In genomic region chr10:103416436-103417147, GRCh38 we compare ENCODE assay signal across 9 cellular contexts. TPM values are rescaled to one million over a fixed set of nuclear protein-coding genes. Genes with fewer than 3 reads are reported as not detected.
DNase-seq lines count a peak whose midpoint lies in the region; ATAC-seq and TF ChIP-seq lines count a peak whose summit lies in the region.
"Had no signal": no experiment of that assay in that cellular context is flagged by ENCODE, and none has a peak within 500 bp of the region (broad histone marks: within the 10 kb centered on the region; RNA-seq: fewer than 3 reads in every experiment).

No MANE protein-coding gene starts in this region.

- H3K36me3 Mint-ChIP-seq in activated T-helper 2 cell treated with anti-CD3 and anti-CD28 coated beads, Interferon-gamma antibody, Interleukin-2, Interleukin-4, amounts not matched to agents 10 μg/mL and 5 μg/mL and 100 μg/mL, durations not matched to agents 14 hours and 24 hours and 36 hours (ENCODE audit: low read depth), result peaks cover 87% of the 10 kb centered on the region

- POLR2A ChIA-PET in PC-9 (lab: Charles Lee; ENCODE audit: unreplicated experiment), result no interaction called here

- no peaks in the 10 kb centered on the region for H3K4me1 Mint-ChIP-seq in activated T-helper 2 cell treated with anti-CD3 and anti-CD28 coated beads, Interferon-gamma antibody, Interleukin-2, Interleukin-4, amounts not matched to agents 10 μg/mL and 5 μg/mL and 100 μg/mL, durations not matched to agents 14 hours and 24 hours and 36 hours (ENCODE audit: low read depth)

- no peaks in the 10 kb centered on the region for H3K27me3 ChIP-seq in H7 (ENCODE audit: control insufficient read depth, insufficient read depth, low read length)
- H3K27me3 ChIP-seq in PC-9 (ENCODE audit: insufficient read depth, low read depth), result no peaks in the 10 kb centered on the region
- no peaks in the 10 kb centered on the region for H3K27me3 ChIP-seq in prostate gland (replicated peaks; ENCODE audit: insufficient read depth)

- H3K4me1 ChIP-seq in PC-9 (replicated peaks; ENCODE audit: insufficient read depth) (no peaks in the 10 kb centered on the region), prostate gland (replicated peaks) (no peaks in the 10 kb centered on the region)

- no peaks in the 10 kb centered on the region for H3K9me3 Mint-ChIP-seq in activated T-helper 2 cell treated with anti-CD3 and anti-CD28 coated beads, Interferon-gamma antibody, Interleukin-2, Interleukin-4, amounts not matched to agents 10 μg/mL and 5 μg/mL and 100 μg/mL, durations not matched to agents 14 hours and 24 hours and 36 hours
- H3K9me3 Mint-ChIP-seq: IgD-negative memory B cell had no signal

- no peaks in the 10 kb centered on the region for H3K9me2 ChIP-seq in PC-9 (ENCODE audit: insufficient read depth)

- DNase-seq in CD1c-positive myeloid dendritic cell (ENCODE audit: extremely low spot score), result peak; percentile 76
- DNase-seq in H7, result peak; percentile 43
- DNase-seq in PC-9, result peak; percentile 32 to 38
- peak; percentile 47 for DNase-seq in activated T-helper 2 cell treated with anti-CD3 and anti-CD28 coated beads, Interferon-gamma antibody, Interleukin-2, Interleukin-4, amounts not matched to agents 10 μg/mL and 5 μg/mL and 100 μg/mL, durations not matched to agents 14 hours and 24 hours and 36 hours (ENCODE audit: low spot score)
- DNase-seq in globus pallidus (ENCODE audit: low spot score), result peak; percentile 31
- peak; percentile 62 for DNase-seq in prostate gland (ENCODE audit: low spot score)

- H3F3A ChIP-seq in PC-9 (ENCODE audit: insufficient read depth, low read depth), result no peaks in the 10 kb centered on the region

- H3K27ac Mint-ChIP-seq in activated T-helper 2 cell treated with anti-CD3 and anti-CD28 coated beads, Interferon-gamma antibody, Interleukin-2, Interleukin-4, amounts not matched to agents 10 μg/mL and 5 μg/mL and 100 μg/mL, durations not matched to agents 14 hours and 24 hours and 36 hours, result no peak overlapping the region

- intact Hi-C loops in PC-9 (cut with micrococcal nuclease; ENCODE audit: unreplicated experiment), result loop anchor here (1.0 to 5.0 kb wide), 3 partner anchors 69 to 281 kb away; no protein-coding TSS in a partner anchor
- intact Hi-C loops in activated T-helper 2 cell treated with anti-CD3 and anti-CD28 coated beads, Interferon-gamma antibody, Interleukin-2, Interleukin-4, amounts not matched to agents 10 μg/mL and 5 μg/mL and 100 μg/mL, durations not matched to agents 14 hours and 24 hours and 36 hours (cut with micrococcal nuclease), result loop anchor here (1.0 kb wide), 1 partner anchor 69 kb away; no protein-coding TSS in a partner anchor
- intact Hi-C loops in prostate gland (cut with DNase I), result loop anchor here (1.0 to 5.0 kb wide), 2 partner anchors 66 to 176 kb away; no protein-coding TSS in a partner anchor

- peak; percentile 74 for TF ChIP-seq CTCF in PC-9 (conservative IDR thresholded peaks at IDR 0.05)
- TF ChIP-seq CTCF in prostate gland (IDR thresholded peaks at IDR 0.05), result peak in 3 of 4 experiments; percentile 65 to 74 (median 73)

- no peak for TF ChIP-seq POLR2A in prostate gland (IDR thresholded peaks at IDR 0.05)

- H3K27me3 Mint-ChIP-seq in activated T-helper 2 cell treated with anti-CD3 and anti-CD28 coated beads, Interferon-gamma antibody, Interleukin-2, Interleukin-4, amounts not matched to agents 10 μg/mL and 5 μg/mL and 100 μg/mL, durations not matched to agents 14 hours and 24 hours and 36 hours (ENCODE audit: low read depth), result no peaks in the 10 kb centered on the region
- H3K27me3 Mint-ChIP-seq: IgD-negative memory B cell had no signal

- WGBS in prostate gland, result 36% methylated on average over 8 of the region's 8 CpGs

- H3K36me3 ChIP-seq in H7 (replicated peaks; ENCODE audit: control insufficient read depth, insufficient read depth, low read length) (peaks cover 76% of the 10 kb centered on the region), PC-9 (ENCODE audit: low read depth) (0 out of 2 replicates have a peak, but pooled peaks cover 10% of the 10 kb centered on the region), prostate gland (peaks cover 30 to 32% of the 10 kb centered on the region in 2 donors)

- H3K27ac ChIP-seq in PC-9, result no peak overlapping the region
- H3K27ac ChIP-seq in prostate gland, result no peak overlapping the region

- H3K79me2 ChIP-seq in PC-9 (ENCODE audit: low read depth), result no peaks in the 10 kb centered on the region

- no peak overlapping the region for H2AFZ ChIP-seq in PC-9

- H3K9me3 ChIP-seq in PC-9 (ENCODE audit: insufficient read depth, low read depth) (no peaks in the 10 kb centered on the region), prostate gland (no peaks in the 10 kb centered on the region)

- BruUV-seq in PC-9 (replicated peaks; lab: Mats Ljungman, UMichigan), result no TSS peak

- no peak overlapping the region for H3K4me2 ChIP-seq in PC-9

- CTCF ChIA-PET in PC-9 (lab: Charles Lee), result interaction anchor here (0.6 to 1.6 kb wide), 3 partner anchors 46 to 127 kb away, joined by 5 to 7 read pairs (median 6); no protein-coding TSS in a partner anchor

- no peak overlapping the region for H3K4me3 Mint-ChIP-seq in activated T-helper 2 cell treated with anti-CD3 and anti-CD28 coated beads, Interferon-gamma antibody, Interleukin-2, Interleukin-4, amounts not matched to agents 10 μg/mL and 5 μg/mL and 100 μg/mL, durations not matched to agents 14 hours and 24 hours and 36 hours (ENCODE audit: low read depth)
- H3K4me3 Mint-ChIP-seq: IgD-negative memory B cell had no signal

- no peaks in the 10 kb centered on the region; the same call in 1 of the 2 replicates for H4K20me1 ChIP-seq in PC-9 (ENCODE audit: insufficient read depth)

- no peak for ATAC-seq in HG03432 (IDR thresholded peaks at IDR 0.05; ENCODE audit: unreplicated experiment)
- no peak for ATAC-seq in HG02870 (IDR thresholded peaks at IDR 0.05; ENCODE audit: unreplicated experiment)

- H3K4me3 ChIP-seq in H7 (ENCODE audit: insufficient read depth, low read depth, low read length) (no peak overlapping the region), PC-9 (no peak overlapping the region), prostate gland (no peak overlapping the region)

RNA-seq across cellular contexts. Expression of gene PDCD11, which starts 20.2 kb away (rescaled TPM):
- total RNA-seq in H7 (2014; rRNA removed; shearing (Covaris generic)), result 55.7 and 56.2 TPM in 2 replicates
- 20.4 and 20.5 TPM in 2 replicates for total RNA-seq in PC-9 (2021)
- 79.4 and 81.6 TPM in 2 replicates for total RNA-seq in activated T-helper 2 cell treated with anti-CD3 and anti-CD28 coated beads, Interferon-gamma antibody, Interleukin-2, Interleukin-4, amounts not matched to agents 10 μg/mL and 5 μg/mL and 100 μg/mL, durations not matched to agents 14 hours and 24 hours and 36 hours
- total RNA-seq in prostate gland, result 10 to 100 TPM; 13.3 to 33.8 TPM

RNA-seq across cellular contexts. Expression of gene ATP5MK, which starts 20.3 kb away (rescaled TPM):
- total RNA-seq in H7 (2014; rRNA removed; shearing (Covaris generic)), result 322 and 339 TPM in 2 replicates
- 198 and 230 TPM in 2 replicates for total RNA-seq in PC-9 (2021)
- 476 and 483 TPM in 2 replicates for total RNA-seq in activated T-helper 2 cell treated with anti-CD3 and anti-CD28 coated beads, Interferon-gamma antibody, Interleukin-2, Interleukin-4, amounts not matched to agents 10 μg/mL and 5 μg/mL and 100 μg/mL, durations not matched to agents 14 hours and 24 hours and 36 hours
- 100 to 1,000 TPM; 206 to 234 TPM for total RNA-seq in prostate gland

RNA-seq across cellular contexts. Expression of gene CALHM2, which starts 35.6 kb away (rescaled TPM):
- total RNA-seq in H7 (2014; rRNA removed; shearing (Covaris generic)), result 2.4 and 3.4 TPM in 2 replicates
- total RNA-seq in PC-9 (2021), result 46.3 and 54.1 TPM in 2 replicates
- 20.3 and 21.1 TPM in 2 replicates for total RNA-seq in activated T-helper 2 cell treated with anti-CD3 and anti-CD28 coated beads, Interferon-gamma antibody, Interleukin-2, Interleukin-4, amounts not matched to agents 10 μg/mL and 5 μg/mL and 100 μg/mL, durations not matched to agents 14 hours and 24 hours and 36 hours
- total RNA-seq in prostate gland, result 10 to 100 TPM; 11.7 to 82.8 TPM

RNA-seq across cellular contexts. Expression of gene CALHM1, which starts 42.1 kb away (rescaled TPM):
- total RNA-seq in H7 (2014; rRNA removed; shearing (Covaris generic)), result 0.07 TPM in 1 of 2 replicates, not detected in the other
- total RNA-seq in PC-9 (2021), result not detected in 2 replicates
- total RNA-seq in activated T-helper 2 cell treated with anti-CD3 and anti-CD28 coated beads, Interferon-gamma antibody, Interleukin-2, Interleukin-4, amounts not matched to agents 10 μg/mL and 5 μg/mL and 100 μg/mL, durations not matched to agents 14 hours and 24 hours and 36 hours, result 0.09 TPM in 1 of 2 replicates, not detected in the other
- total RNA-seq in prostate gland, result not detected

RNA-seq across cellular contexts. Expression of gene TAF5, which starts 48.8 kb away (rescaled TPM):
- 26.0 and 29.8 TPM in 2 replicates for total RNA-seq in H7 (2014; rRNA removed; shearing (Covaris generic))
- total RNA-seq in PC-9 (2021) (3.9 and 4.2 TPM in 2 replicates), prostate gland (10 to 100 TPM in 1 of 2 donors, 1 to 10 TPM in 1; 3.7 to 16.0 TPM)
- total RNA-seq in activated T-helper 2 cell treated with anti-CD3 and anti-CD28 coated beads, Interferon-gamma antibody, Interleukin-2, Interleukin-4, amounts not matched to agents 10 μg/mL and 5 μg/mL and 100 μg/mL, durations not matched to agents 14 hours and 24 hours and 36 hours, result 9.5 and 10.7 TPM in 2 replicates
